Comparison of ENCODE assay signal across 8 cellular contexts in the genomic region with DNA sequence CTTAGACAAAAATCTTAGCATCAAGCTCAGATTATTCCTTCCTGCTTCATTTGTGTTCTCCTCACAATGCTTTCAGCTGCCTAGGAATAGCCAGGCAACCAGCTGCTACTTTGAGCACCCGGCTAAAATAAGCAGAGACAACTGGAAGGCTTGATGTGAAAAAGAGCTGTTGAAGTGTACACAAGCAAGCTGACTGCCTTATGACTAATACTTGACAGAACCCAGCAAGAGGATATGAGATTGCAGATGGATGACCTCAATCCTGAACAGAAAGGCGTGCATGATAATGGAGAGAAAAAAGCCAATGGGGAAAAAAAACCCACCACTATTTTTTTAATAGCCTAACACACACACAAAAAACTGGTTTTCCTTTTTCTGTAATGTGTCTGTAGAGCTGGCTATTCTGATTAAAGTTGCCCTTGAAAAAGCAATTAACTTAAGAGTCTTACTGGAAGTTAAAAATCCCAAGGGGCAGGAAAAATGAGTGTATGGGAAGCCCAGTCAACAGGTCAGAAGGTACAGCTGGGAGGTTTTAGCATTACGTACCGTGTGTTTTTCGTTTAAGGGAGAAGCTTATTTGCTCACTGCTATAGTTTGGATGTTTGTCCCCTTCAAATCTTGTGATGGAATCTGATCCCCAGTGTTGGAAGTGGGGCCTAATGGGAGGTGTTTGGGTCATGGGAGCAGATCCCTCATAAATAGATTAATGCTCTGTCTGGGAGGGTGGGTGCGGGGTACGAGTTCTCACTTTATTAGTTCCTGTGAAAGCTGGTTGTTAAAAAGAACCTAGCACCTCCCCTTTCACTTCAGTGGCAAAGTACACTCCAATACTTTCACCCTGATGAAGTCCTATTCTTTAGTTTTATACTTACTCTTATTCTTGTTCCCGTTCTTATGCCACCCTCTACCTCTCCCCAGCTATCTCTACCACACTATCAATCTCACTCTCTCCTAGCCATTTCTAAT. TPM values are rescaled to one million over a fixed set of nuclear protein-coding genes. Genes with fewer than 3 reads are reported as not detected.
DNase-seq lines count a peak whose midpoint lies in the region; ATAC-seq and TF ChIP-seq lines count a peak whose summit lies in the region.

No MANE protein-coding gene starts in this region.

- ATAC-seq in omental fat pad (ENCODE audit: low FRiP score), result peak; percentile 80
- no peak for ATAC-seq in GM18502 (IDR thresholded peaks at IDR 0.05; ENCODE audit: poor library complexity, unreplicated experiment)
- ATAC-seq in GM18519 (IDR thresholded peaks at IDR 0.05; ENCODE audit: low FRiP score, unreplicated experiment), result no peak
- no peak for ATAC-seq in GM21717 (IDR thresholded peaks at IDR 0.05; ENCODE audit: unreplicated experiment)

- H4K20me1 ChIP-seq in fibroblast of lung (ENCODE audit: control insufficient read depth, extremely low read depth, insufficient read depth, low read length), result no peaks in the 10 kb centered on the region

- H3K4me1 ChIP-seq in fibroblast of lung (ENCODE audit: control insufficient read depth, extremely low read depth, insufficient read depth, low read length), result peaks cover 6% of the 10 kb centered on the region

- no peaks in the 10 kb centered on the region for H3K9me3 ChIP-seq in fibroblast of lung (ENCODE audit: control insufficient read depth, insufficient read depth, low read depth, low read length)

- DNase-seq in DMS53 (lab: John Stamatoyannopoulos, UW) (peak; percentile 93), NCI-H82 treated with DMSO at 0.1 percent for 48 hours (lab: John Stamatoyannopoulos, UW; ENCODE audit: unreplicated experiment) (peak; percentile 40), fibroblast of lung (ENCODE audit: low read depth in 2 of 2) (peak; percentile 93 to 97), omental fat pad (ENCODE audit: low spot score) (no peak)
- no peak for DNase-seq in activated CD8-positive, alpha-beta memory T cell treated with anti-CD3 and anti-CD28 coated beads, Interleukin-2, amount 50 U/mL, for 48 hours

- no peaks in the 10 kb centered on the region for H3K79me2 ChIP-seq in fibroblast of lung (ENCODE audit: control insufficient read depth, insufficient read depth, low read length)

- no peak overlapping the region for H3K4me3 ChIP-seq in fibroblast of lung (replicated peaks in 1 of 4; ENCODE audit: control extremely low read depth in 1 of 4, insufficient read depth in 1 of 4, low read depth in 3 of 4, low read length in 4 of 4)

- H3K27ac ChIP-seq in fibroblast of lung (ENCODE audit: insufficient read depth, low read length), result peak overlapping the region; percentile 35

- H3K27me3 ChIP-seq in fibroblast of lung (ENCODE audit: control insufficient read depth, insufficient read depth, low read length), result no peaks in the 10 kb centered on the region

- no peak overlapping the region for H3K9ac ChIP-seq in fibroblast of lung (ENCODE audit: insufficient read depth, low read length)

- H3K36me3 ChIP-seq in fibroblast of lung (ENCODE audit: control insufficient read depth, insufficient read depth, low read length), result no peaks in the 10 kb centered on the region

- TF ChIP-seq CTCF in fibroblast of lung (conservative IDR thresholded peaks at IDR 0.05 in 1 of 2, IDR thresholded peaks at IDR 0.05 in 1 of 2; ENCODE audit: low read depth in 1 of 2, low read length in 2 of 2), result no peak
- TF ChIP-seq CTCF in omental fat pad (IDR thresholded peaks at IDR 0.05), result no peak

- H2AFZ ChIP-seq in fibroblast of lung (ENCODE audit: low read length), result peak overlapping the region; percentile 28

- peak overlapping the region; percentile 51 for H3K4me2 ChIP-seq in fibroblast of lung (ENCODE audit: extremely low read depth, insufficient read depth, low read length)

RNA-seq across cellular contexts. Expression of a gene that starts 37.1 kb away (rescaled TPM):
- 8.5 and 12.9 TPM in 2 replicates for total RNA-seq in fibroblast of lung
- polyA plus RNA-seq in fibroblast of lung, result 4.1 and 6.3 TPM in 2 replicates
- polyA plus RNA-seq in fibroblast of lung (2012), result 4.7 and 5.3 TPM in 2 replicates
- polyA minus RNA-seq in fibroblast of lung (ENCODE audit: low replicate concordance), result 20.0 and 20.9 TPM in 2 replicates
- total RNA-seq in omental fat pad, result 10 to 100 TPM in 2 of 4 donors, 1 to 10 TPM in 2; 3.1 to 21.6 (median 8.7) TPM

RNA-seq across cellular contexts. Expression of a gene that starts 57.1 kb away (rescaled TPM):
- total RNA-seq in fibroblast of lung (10.0 and 18.0 TPM in 2 replicates), omental fat pad (10 to 100 TPM; 13.0 to 18.4 (median 13.9) TPM)
- 8.1 and 14.4 TPM in 2 replicates for polyA plus RNA-seq in fibroblast of lung
- polyA plus RNA-seq in fibroblast of lung (2012), result 4.1 and 6.5 TPM in 2 replicates
- polyA minus RNA-seq in fibroblast of lung (ENCODE audit: low replicate concordance), result 10.7 and 35.0 TPM in 2 replicates

Comparison
In these comparisons a context has a peak if more than half of its experiments do, and no peak if none do; other contexts are left out.
1. DNase-seq: peak in DMS53 (single experiment), NCI-H82 treated with DMSO at 0.1 percent for 48 hours (single experiment) and fibroblast of lung (2 of 2); none in omental fat pad (single experiment) and activated CD8-positive, alpha-beta memory T cell treated with anti-CD3 and anti-CD28 coated beads, Interleukin-2, amount 50 U/mL, for 48 hours (single experiment).